In the genomic region with DNA sequence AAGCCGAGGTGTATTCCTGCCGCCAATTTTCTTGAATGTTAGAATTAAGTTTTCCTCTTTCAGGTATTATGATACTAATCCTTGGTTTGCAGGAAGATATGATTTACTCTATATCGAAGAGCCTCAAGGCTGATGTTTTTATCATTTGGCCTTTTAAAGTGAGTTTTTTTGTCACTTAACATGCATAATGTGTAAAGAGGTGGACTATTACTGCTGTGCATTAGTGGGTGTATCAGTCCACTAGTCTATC, we compare ENCODE assay signal across 8 cellular contexts. TPM values are rescaled to one million over a fixed set of nuclear protein-coding genes. Genes with fewer than 3 reads are reported as not detected.
DNase-seq lines count a peak whose midpoint lies in the region; ATAC-seq, FAIRE-seq and TF ChIP-seq lines count a peak whose summit lies in the region.

No MANE protein-coding gene starts in this region.

- H3K27ac ChIP-seq in K562 (ENCODE audit: extremely low read depth, low read depth, low read length) (peak overlapping the region; percentile 99), muscle layer of duodenum (ENCODE audit: low read length) (peak overlapping the region; percentile 99)

- CTCF ChIA-PET in K562 (lab: Yijun Ruan, JAX; ENCODE audit: low intra/inter-chr PET ratio): no interaction called here

- no peaks in the 10 kb centered on the region for H3K27me3 ChIP-seq in K562 (ENCODE audit: control insufficient read depth in 2 of 2, insufficient read depth in 2 of 2, low read length in 2 of 2)
- H3K27me3 ChIP-seq in muscle layer of duodenum (ENCODE audit: low read depth, low read length): no peaks in the 10 kb centered on the region

- no peaks in the 10 kb centered on the region for H3K79me2 ChIP-seq in K562 (ENCODE audit: control insufficient read depth, insufficient read depth, low read length)

- peak overlapping the region; percentile 90 to 93; a peak in 3 of 4 replicates for H3K9ac ChIP-seq in K562 (ENCODE audit: insufficient read depth in 1 of 2, low read depth in 2 of 2, low read length in 2 of 2)

- TF ChIP-seq RAD21 in K562 (CRISPR knock-in tag; conservative IDR thresholded peaks at IDR 0.05 in 1 of 2, IDR thresholded peaks at IDR 0.05 in 1 of 2): no peak

- H3K36me3 ChIP-seq in K562 (ENCODE audit: control insufficient read depth, insufficient read depth, low read length) (no peaks in the 10 kb centered on the region), muscle layer of duodenum (ENCODE audit: control insufficient read depth in 1 of 2, insufficient read depth in 2 of 2, low read length in 2 of 2) (no peaks in the 10 kb centered on the region)

- 0 out of 6 replicates have a peak, but pooled peaks of 1 of the 3 experiments have one; percentile 1 for TF ChIP-seq CTCF in K562 (IDR thresholded peaks at IDR 0.05 in 2 of 3, conservative IDR thresholded peaks at IDR 0.05 in 1 of 3; ENCODE audit: insufficient read depth in 2 of 3, low read depth in 1 of 3, low read length in 3 of 3)

- FAIRE-seq in K562 (lab: Jason Lieb, UNC): no peak

- DNase-seq in NOMO-1 treated with DMSO at 0.1 percent for 48 hours (lab: John Stamatoyannopoulos, UW; ENCODE audit: unreplicated experiment) (peak; percentile 29), NOMO-1 treated with dmso at 0.1 percent for 144 hours (lab: John Stamatoyannopoulos, UW; ENCODE audit: unreplicated experiment) (no peak), K562 (ENCODE audit: extremely low read depth in 1 of 4, low spot score in 3 of 4) (no peak)
- no peak for DNase-seq in stimulated activated CD4-positive, alpha-beta T cell treated with anti-CD3 and anti-CD28 coated beads, Interleukin-15, amount 100 ng/mL, for 24 hours

- H3K9me3 ChIP-seq in K562 (replicated peaks; ENCODE audit: control insufficient read depth, insufficient read depth, low read depth, low read length): no peaks in the 10 kb centered on the region
- H3K9me3 ChIP-seq in muscle layer of duodenum (ENCODE audit: control insufficient read depth in 1 of 2, low read length in 2 of 2): no peaks in the 10 kb centered on the region

- no peak for TF ChIP-seq EP300 in K562 (IDR thresholded peaks at IDR 0.05; ENCODE audit: low read length)

- in situ Hi-C loops in K562 (cut with MboI): no loop called here

- POLR2A ChIA-PET in K562 (lab: Yijun Ruan, JAX): interaction anchor here (1.5 kb wide), 1 partner anchor 10 kb away, joined by 5 read pairs; no protein-coding TSS in a partner anchor

- WGBS in K562 (ENCODE audit: insufficient coverage, low coverage, missing lambda C conversion rate): 3% methylated on average over 3 of the region's 3 CpGs

- BruUV-seq in K562 (replicated peaks; lab: Mats Ljungman, UMichigan): TSS peak; percentile 75

- H3K4me1 ChIP-seq in K562 (replicated peaks in 1 of 2; ENCODE audit: control insufficient read depth in 2 of 2, insufficient read depth in 2 of 2, low read length in 2 of 2) (peaks cover 4 to 10% of the 10 kb centered on the region in 2 experiments; a peak in 4 of 5 replicates), muscle layer of duodenum (ENCODE audit: control insufficient read depth in 1 of 2, insufficient read depth in 2 of 2, low read length in 2 of 2) (peaks cover 0 to 5% of the 10 kb centered on the region in 2 donors)

- H3K9me1 ChIP-seq in K562 (ENCODE audit: control insufficient read depth, insufficient read depth, low read length): no peaks in the 10 kb centered on the region

- no peak for TF ChIP-seq POLR2A in K562 (conservative IDR thresholded peaks at IDR 0.05)

- peak overlapping the region; percentile 95 for H3K4me2 ChIP-seq in K562 (ENCODE audit: insufficient read depth, low read length)

- no peaks in the 10 kb centered on the region for H4K20me1 ChIP-seq in K562 (replicated peaks; ENCODE audit: control insufficient read depth, insufficient read depth, low read length)

- H2AFZ ChIP-seq in K562 (ENCODE audit: low read depth, low read length): peak overlapping the region; percentile 99

- H3K4me3 ChIP-seq in K562 (peak overlapping the region; percentile 59), muscle layer of duodenum (ENCODE audit: low read depth in 1 of 2, low read length in 2 of 2) (peak overlapping the region; percentile 84 to 99)

- peak; percentile 14 for ATAC-seq in HG03432 (IDR thresholded peaks at IDR 0.05; ENCODE audit: unreplicated experiment)
- ATAC-seq in K562: peak; percentile 7
- no peak for ATAC-seq in GM21367 (IDR thresholded peaks at IDR 0.05; ENCODE audit: unreplicated experiment)
- no peak for ATAC-seq in HG03095 (IDR thresholded peaks at IDR 0.05; ENCODE audit: unreplicated experiment)

- intact Hi-C loops in K562 (cut with micrococcal nuclease): loop anchor here (10.0 kb wide), 1 partner anchor 1599 kb away; the partner anchor contains the start of gene NEDD1

TF ChIP-seq in K562, 482 proteins besides CTCF, POLR2A, EP300 and RAD21 (continues in another document):
- TF ChIP-seq GABPB1 (CRISPR knock-in tag; IDR thresholded peaks at IDR 0.05) (peak; percentile 2; the same call in 1 of the 2 replicates), SOX6 (IDR thresholded peaks at IDR 0.05) (no peak), ZNF561 (CRISPR knock-in tag; conservative IDR thresholded peaks at IDR 0.05) (no peak), PRPF4 (IDR thresholded peaks at IDR 0.05; ENCODE audit: insufficient read depth, low read depth, low read length, poor library complexity, severe bottlenecking) (no peak), TEAD1 (CRISPR knock-in tag; IDR thresholded peaks at IDR 0.05) (no peak), ETV6 (IDR thresholded peaks at IDR 0.05; ENCODE audit: borderline replicate concordance in 1 of 2, low read depth in 2 of 2, low read length in 1 of 2) (0 out of 4 replicates have a peak, but pooled peaks of 1 of the 2 experiments have one; percentile 4), ETV6 (CRISPR knock-in tag; IDR thresholded peaks at IDR 0.05; ENCODE audit: borderline replicate concordance) (no peak), ESRRA (IDR thresholded peaks at IDR 0.05; ENCODE audit: borderline replicate concordance, low read depth) (peak; percentile 27; the same call in 1 of the 2 replicates), IRF9 (tag; IDR thresholded peaks at IDR 0.05) (no peak)
- TF ChIP-seq, protein P1, sequence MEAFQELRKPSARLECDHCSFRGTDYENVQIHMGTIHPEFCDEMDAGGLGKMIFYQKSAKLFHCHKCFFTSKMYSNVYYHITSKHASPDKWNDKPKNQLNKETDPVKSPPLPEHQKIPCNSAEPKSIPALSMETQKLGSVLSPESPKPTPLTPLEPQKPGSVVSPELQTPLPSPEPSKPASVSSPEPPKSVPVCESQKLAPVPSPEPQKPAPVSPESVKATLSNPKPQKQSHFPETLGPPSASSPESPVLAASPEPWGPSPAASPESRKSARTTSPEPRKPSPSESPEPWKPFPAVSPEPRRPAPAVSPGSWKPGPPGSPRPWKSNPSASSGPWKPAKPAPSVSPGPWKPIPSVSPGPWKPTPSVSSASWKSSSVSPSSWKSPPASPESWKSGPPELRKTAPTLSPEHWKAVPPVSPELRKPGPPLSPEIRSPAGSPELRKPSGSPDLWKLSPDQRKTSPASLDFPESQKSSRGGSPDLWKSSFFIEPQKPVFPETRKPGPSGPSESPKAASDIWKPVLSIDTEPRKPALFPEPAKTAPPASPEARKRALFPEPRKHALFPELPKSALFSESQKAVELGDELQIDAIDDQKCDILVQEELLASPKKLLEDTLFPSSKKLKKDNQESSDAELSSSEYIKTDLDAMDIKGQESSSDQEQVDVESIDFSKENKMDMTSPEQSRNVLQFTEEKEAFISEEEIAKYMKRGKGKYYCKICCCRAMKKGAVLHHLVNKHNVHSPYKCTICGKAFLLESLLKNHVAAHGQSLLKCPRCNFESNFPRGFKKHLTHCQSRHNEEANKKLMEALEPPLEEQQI (IDR thresholded peaks at IDR 0.05): 0 out of 2 replicates have a peak, but pooled peaks have one; percentile 35

RNA-seq across cellular contexts. Expression of gene TMPO, which starts 11.1 kb away (rescaled TPM):
- 87.3 and 241 TPM in 2 replicates for total RNA-seq in K562 (2011; cell fraction: chromatin; rRNA removed; ENCODE audit: low replicate concordance)
- total RNA-seq in K562 (2011; cell fraction: nucleolus; rRNA removed): 71.1 and 72.0 TPM in 2 replicates
- 103 and 175 TPM in 2 replicates for total RNA-seq in K562 (2011; cell fraction: nucleoplasm; rRNA removed)
- total RNA-seq in K562 (2014; rRNA removed) (182 and 185 TPM in 2 replicates), K562 (2014; rRNA removed; fragmentation: Illumina TruSeq; extraction: Trizol) (250 and 291 TPM in 2 replicates), K562 (2015; rRNA removed; fragmentation: Illumina TruSeq; extraction: Trizol) (257 and 263 TPM in 2 replicates), K562 (2021) (234 and 244 TPM in 2 replicates)
- polyA plus RNA-seq in K562 (2011; rRNA removed) (134 and 156 TPM in 2 replicates), K562 (2014; fragmentation: Illumina TruSeq; extraction: Trizol) (179 and 184 TPM in 2 replicates), K562 (2014; fragmentation: Nextera tagmentation; extraction: Ambion mirVana) (10 to 100 TPM; 62.1 to 85.9 TPM), K562 (2014; rRNA removed) (102 and 108 TPM in 2 replicates)
- polyA plus RNA-seq in K562 (2011; cell fraction: cytosol; rRNA removed): 31.6 and 45.3 TPM in 2 replicates
- polyA plus RNA-seq in K562 (2011; cell fraction: nucleus; rRNA removed): 38.5 and 49.5 TPM in 2 replicates
- 132 and 133 TPM in 2 replicates for polyA plus RNA-seq in K562 (2012)
- 217 and 242 TPM in 2 replicates for polyA minus RNA-seq in K562 (2011; rRNA and poly(A)+ RNA removed)
- polyA minus RNA-seq in K562 (2011; cell fraction: cytosol; rRNA and poly(A)+ RNA removed): 118 and 127 TPM in 2 replicates
- polyA minus RNA-seq in K562 (2011; cell fraction: nucleus; rRNA and poly(A)+ RNA removed): 95.9 and 167 TPM in 2 replicates

Comparison
In these comparisons a context has a peak if more than half of its experiments do, and no peak if none do; other contexts are left out.
1. ATAC-seq: peak in HG03432 (single experiment) and K562 (single experiment); none in GM21367 (single experiment) and HG03095 (single experiment).